ENCODE assay signal across 15 cellular contexts in the genomic region with DNA sequence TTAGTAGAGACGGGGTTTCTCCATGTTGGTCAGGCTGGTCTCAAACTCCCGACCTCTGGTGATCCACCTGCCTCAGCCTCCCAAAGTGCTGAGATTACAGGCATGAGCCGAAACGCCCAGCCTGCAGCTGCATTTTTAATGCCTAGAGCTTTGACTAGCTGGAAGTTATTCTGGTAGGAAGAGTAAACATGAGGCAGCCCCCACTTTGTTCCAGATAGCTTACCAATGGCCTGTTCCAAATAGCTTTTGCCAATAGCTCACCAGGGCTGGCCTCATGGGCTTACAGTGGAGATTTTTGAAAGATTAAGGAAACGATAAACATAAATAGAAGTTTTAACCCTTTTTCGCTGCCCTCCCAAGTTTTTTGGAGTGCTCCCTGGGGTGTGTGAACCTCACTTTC. TPM values are rescaled to one million over a fixed set of nuclear protein-coding genes. Genes with fewer than 3 reads are reported as not detected.
"Had no signal": no experiment of that assay in that cellular context is flagged by ENCODE, and none has a peak within 500 bp of the region (broad histone marks: within the 10 kb centered on the region; RNA-seq: fewer than 3 reads in every experiment).

No MANE protein-coding gene starts in this region.

- H3K4me1 ChIP-seq: colonic mucosa, right atrium auricular region had no signal

- H3K36me3 ChIP-seq: colonic mucosa, right atrium auricular region had no signal

- FAIRE-seq: small intestine had no signal

- H3K9me3 ChIP-seq: colonic mucosa, esophagus squamous epithelium, mucosa of descending colon, right atrium auricular region had no signal

- H3K27ac ChIP-seq: colonic mucosa, esophagus squamous epithelium, foreskin keratinocyte, right atrium auricular region had no signal

- ATAC-seq: foreskin keratinocyte; naive thymus-derived CD8-positive, alpha-beta T cell had no signal

- H3K27me3 ChIP-seq: colonic mucosa, esophagus squamous epithelium, foreskin keratinocyte, right atrium auricular region had no signal

- DNase-seq: colonic mucosa; dermis blood vessel endothelial cell; esophagus squamous epithelium; foreskin keratinocyte; hippocampal formation; left colon; naive thymus-derived CD8-positive, alpha-beta T cell; small intestine; stimulated activated CD4-positive, alpha-beta T cell treated with anti-CD3 and anti-CD28 coated beads, Interleukin-12 subunit alpha, Interleukin-12 subunit beta, amount 100 ng/mL, for 4 hours; stimulated activated CD4-positive, alpha-beta T cell treated with anti-CD3 and anti-CD28 coated beads, Interleukin-2, amount 100 ng/mL, for 48 hours; stimulated activated naive CD4-positive, alpha-beta T cell treated with Interleukin-2 at 50 U/mL for 16 hours; trophoblast cell had no signal

- H3K4me3 ChIP-seq: colonic mucosa, esophagus squamous epithelium, mucosa of descending colon, right atrium auricular region had no signal

RNA-seq across cellular contexts. Expression of gene TRPV2, which starts 9.8 kb away (rescaled TPM):
- polyA plus RNA-seq: neural cell had no signal
